In the genomic region with DNA sequence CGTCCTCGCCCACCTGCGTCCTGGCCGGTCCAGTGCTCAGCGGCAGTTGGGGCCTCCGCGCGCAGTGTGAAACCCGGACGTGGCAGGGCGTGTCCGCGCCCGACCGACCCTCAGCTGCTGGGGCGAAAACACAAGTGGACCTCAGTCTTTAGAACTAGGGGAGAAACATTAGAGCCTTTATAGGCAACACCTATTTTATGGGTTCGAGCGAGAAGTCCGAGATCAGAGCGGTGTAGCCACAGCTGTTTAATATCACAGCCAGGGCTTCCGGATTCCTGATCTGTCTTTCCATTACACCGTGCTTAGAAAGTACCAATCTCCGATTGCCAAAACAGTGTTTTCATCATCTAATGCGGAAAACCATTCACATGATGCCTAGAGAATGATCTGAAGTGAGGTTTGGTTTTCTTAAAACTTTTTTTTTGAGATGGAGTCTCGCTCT, we compare ENCODE assay signal across 8 cellular contexts. TPM values are rescaled to one million over a fixed set of nuclear protein-coding genes. Genes with fewer than 3 reads are reported as not detected.
DNase-seq lines count a peak whose midpoint lies in the region; ATAC-seq and TF ChIP-seq lines count a peak whose summit lies in the region.

No MANE protein-coding gene starts in this region.

- H3K27me3 Mint-ChIP-seq in endodermal cell (ENCODE audit: insufficient read depth): no peaks in the 10 kb centered on the region
- no peaks in the 10 kb centered on the region for H3K27me3 Mint-ChIP-seq in naive B cell

- H3K27ac Mint-ChIP-seq in endodermal cell: peak overlapping the region; percentile 99
- peak overlapping the region in 5 of 6 donors; percentile 73 to 99 (median 93) for H3K27ac Mint-ChIP-seq in naive B cell

- no peak for DNase-seq in HCT116 (ENCODE audit: low read depth, low spot score)
- peak; percentile 66 for DNase-seq in OCI-M1 (lab: John Stamatoyannopoulos, UW)
- no peak for DNase-seq in endodermal cell
- no peak for DNase-seq in naive B cell
- no peak for DNase-seq in NCI-H1105 (lab: John Stamatoyannopoulos, UW)
- DNase-seq in Ammon's horn (ENCODE audit: low spot score): no peak

- no peaks in the 10 kb centered on the region for H3K9me2 ChIP-seq in HCT116 (ENCODE audit: insufficient read depth)

- RAD21 ChIA-PET in HCT116 (lab: Charles Lee; ENCODE audit: low non-redundant PET in 1 of 2, low total read pairs in 2 of 2, uncharacterized antibody in 2 of 2, unreplicated experiment in 2 of 2): interaction anchor here in 1 of 2 experiments (1.1 kb wide), 1 partner anchor 130 kb away, joined by 3 read pairs; a partner anchor contains a TSS

- BruUV-seq in HCT116 (replicated peaks; lab: Mats Ljungman, UMichigan): TSS peak; percentile 65

- TF ChIP-seq CTCF in GM12875 (IDR thresholded peaks at IDR 0.05; ENCODE audit: borderline replicate concordance, insufficient read depth, low read depth, low read length) (no peak), HCT116 (IDR thresholded peaks at IDR 0.05 in 2 of 3, conservative IDR thresholded peaks at IDR 0.05 in 1 of 3; ENCODE audit: borderline replicate concordance in 1 of 3, insufficient read depth in 1 of 3, low read depth in 2 of 3, low read length in 2 of 3) (no peak), endodermal cell (conservative IDR thresholded peaks at IDR 0.05) (no peak)

- H2AFZ ChIP-seq in HCT116 (ENCODE audit: low read depth, low read length, poor library complexity, severe bottlenecking): no peak overlapping the region

- peaks cover 11 to 28% of the 10 kb centered on the region in 2 experiments; a peak in 3 of 4 replicates for H3K4me1 ChIP-seq in HCT116 (ENCODE audit: control insufficient read depth in 1 of 2, insufficient read depth in 2 of 2, low read length in 2 of 2)
- no peaks in the 10 kb centered on the region for H3K4me1 ChIP-seq in endodermal cell (ENCODE audit: control insufficient read depth, insufficient read depth, low read length)

- peaks cover 4 to 12% of the 10 kb centered on the region in 2 experiments; a peak in 2 of 4 replicates for H3K36me3 ChIP-seq in HCT116 (ENCODE audit: control insufficient read depth in 1 of 2, insufficient read depth in 2 of 2, low read length in 2 of 2)
- H3K36me3 ChIP-seq in endodermal cell (ENCODE audit: control insufficient read depth, insufficient read depth, low read length): peaks cover 25% of the 10 kb centered on the region

- no peaks in the 10 kb centered on the region for H4K20me1 ChIP-seq in HCT116 (ENCODE audit: insufficient read depth)

- H3K27ac ChIP-seq in HCT116 (ENCODE audit: low read depth, low read length): peak overlapping the region; percentile 95
- H3K27ac ChIP-seq in endodermal cell (ENCODE audit: low read depth, low read length): peak overlapping the region; percentile 94

- H3K27me3 ChIP-seq in HCT116 (ENCODE audit: insufficient read depth, low read length) (no peaks in the 10 kb centered on the region), endodermal cell (ENCODE audit: control insufficient read depth, insufficient read depth, low read length, poor library complexity, severe bottlenecking) (no peaks in the 10 kb centered on the region)

- peaks cover 22% of the 10 kb centered on the region for H3K36me3 Mint-ChIP-seq in endodermal cell (ENCODE audit: low read depth)
- no peaks in the 10 kb centered on the region for H3K36me3 Mint-ChIP-seq in naive B cell

- H3K4me2 ChIP-seq in HCT116 (ENCODE audit: low read length): peak overlapping the region; percentile 97

- peak overlapping the region; percentile 90 for H3K4me3 ChIP-seq in GM12875 (ENCODE audit: low read depth, low read length)
- H3K4me3 ChIP-seq in HCT116 (replicated peaks in 1 of 2; ENCODE audit: low read depth in 1 of 2, low read length in 2 of 2): peak overlapping the region; percentile 82 to 92
- H3K4me3 ChIP-seq in endodermal cell (ENCODE audit: low read length): peak overlapping the region; percentile 99

- no peak for TF ChIP-seq RAD21 in HCT116 (IDR thresholded peaks at IDR 0.05; ENCODE audit: low read depth)

- H3K9me3 Mint-ChIP-seq in endodermal cell (no peaks in the 10 kb centered on the region), naive B cell (no peaks in the 10 kb centered on the region)

- no peak for TF ChIP-seq POLR2A in HCT116 (IDR thresholded peaks at IDR 0.05; ENCODE audit: borderline replicate concordance, extremely low read depth, insufficient read depth, insufficient read length)

- WGBS in endodermal cell (ENCODE audit: insufficient coverage in 1 of 2, insufficient read length in 1 of 2), 2 experiments: 1 to 2% methylated on average over 21 to 25 of the region's 25 CpGs

- H3K9me3 ChIP-seq in HCT116 (ENCODE audit: control insufficient read depth in 1 of 2, insufficient read depth in 1 of 2, low read depth in 1 of 2, low read length in 2 of 2) (no peaks in the 10 kb centered on the region), endodermal cell (ENCODE audit: control insufficient read depth, low read length) (no peaks in the 10 kb centered on the region)

- peak; percentile 52 for ATAC-seq in HCT116
- ATAC-seq in naive B cell (ENCODE audit: low read depth in 2 of 2): no peak
- no peak for ATAC-seq in HG03442 (IDR thresholded peaks at IDR 0.05; ENCODE audit: unreplicated experiment)

- CTCF ChIA-PET in HCT116 (lab: Charles Lee): interaction anchor here (0.7 to 1.4 kb wide), 4 partner anchors 106 to 199 kb away, joined by 3 to 12 read pairs (median 4); a partner anchor contains a TSS

- H3K4me1 Mint-ChIP-seq in endodermal cell: peaks cover 2% of the 10 kb centered on the region
- peaks cover 14 to 26% (median 22%) of the 10 kb centered on the region in 3 donors for H3K4me1 Mint-ChIP-seq in naive B cell

- intact Hi-C loops in HCT116 (cut with micrococcal nuclease): no loop called here

- H3K9ac ChIP-seq in HCT116 (ENCODE audit: low read length): peak overlapping the region; percentile 95
- H3K9ac ChIP-seq in endodermal cell (ENCODE audit: extremely low read depth, low read length, poor library complexity, severe bottlenecking): peak overlapping the region; percentile 96

- POLR2A ChIA-PET in HCT116 (lab: Charles Lee): interaction anchor here (1.0 to 2.0 kb wide), 5 partner anchors 10 to 127 kb away, joined by 3 to 6 read pairs (median 4); a partner anchor contains a TSS

- H3K4me3 Mint-ChIP-seq in endodermal cell: peak overlapping the region; percentile 76
- H3K4me3 Mint-ChIP-seq in naive B cell: peak overlapping the region; percentile 92 to 99 (median 99)

- peaks cover 50% of the 10 kb centered on the region for H3K79me2 ChIP-seq in HCT116 (ENCODE audit: insufficient read depth, low read length)

TF ChIP-seq in HCT116, 20 proteins besides CTCF, POLR2A, EP300 and RAD21:
- TF ChIP-seq ZFX (IDR thresholded peaks at IDR 0.05): peak; percentile 58; the same call in 1 of the 2 replicates
- TF ChIP-seq, protein P1, sequence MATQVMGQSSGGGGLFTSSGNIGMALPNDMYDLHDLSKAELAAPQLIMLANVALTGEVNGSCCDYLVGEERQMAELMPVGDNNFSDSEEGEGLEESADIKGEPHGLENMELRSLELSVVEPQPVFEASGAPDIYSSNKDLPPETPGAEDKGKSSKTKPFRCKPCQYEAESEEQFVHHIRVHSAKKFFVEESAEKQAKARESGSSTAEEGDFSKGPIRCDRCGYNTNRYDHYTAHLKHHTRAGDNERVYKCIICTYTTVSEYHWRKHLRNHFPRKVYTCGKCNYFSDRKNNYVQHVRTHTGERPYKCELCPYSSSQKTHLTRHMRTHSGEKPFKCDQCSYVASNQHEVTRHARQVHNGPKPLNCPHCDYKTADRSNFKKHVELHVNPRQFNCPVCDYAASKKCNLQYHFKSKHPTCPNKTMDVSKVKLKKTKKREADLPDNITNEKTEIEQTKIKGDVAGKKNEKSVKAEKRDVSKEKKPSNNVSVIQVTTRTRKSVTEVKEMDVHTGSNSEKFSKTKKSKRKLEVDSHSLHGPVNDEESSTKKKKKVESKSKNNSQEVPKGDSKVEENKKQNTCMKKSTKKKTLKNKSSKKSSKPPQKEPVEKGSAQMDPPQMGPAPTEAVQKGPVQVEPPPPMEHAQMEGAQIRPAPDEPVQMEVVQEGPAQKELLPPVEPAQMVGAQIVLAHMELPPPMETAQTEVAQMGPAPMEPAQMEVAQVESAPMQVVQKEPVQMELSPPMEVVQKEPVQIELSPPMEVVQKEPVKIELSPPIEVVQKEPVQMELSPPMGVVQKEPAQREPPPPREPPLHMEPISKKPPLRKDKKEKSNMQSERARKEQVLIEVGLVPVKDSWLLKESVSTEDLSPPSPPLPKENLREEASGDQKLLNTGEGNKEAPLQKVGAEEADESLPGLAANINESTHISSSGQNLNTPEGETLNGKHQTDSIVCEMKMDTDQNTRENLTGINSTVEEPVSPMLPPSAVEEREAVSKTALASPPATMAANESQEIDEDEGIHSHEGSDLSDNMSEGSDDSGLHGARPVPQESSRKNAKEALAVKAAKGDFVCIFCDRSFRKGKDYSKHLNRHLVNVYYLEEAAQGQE (IDR thresholded peaks at IDR 0.05; ENCODE audit: low read depth): no peak
TF ChIP-seq in HCT116: peak in this region for 1.

RNA-seq across cellular contexts. Expression of a gene that starts 0.5 kb away (rescaled TPM):
- total RNA-seq in HCT116 (2021; ENCODE audit: unreplicated experiment) (20.9 TPM), endodermal cell (10 to 100 TPM; 34.1 to 50.9 TPM)
- polyA plus RNA-seq in HCT116 (2012): 15.3 and 17.0 TPM in 2 replicates
- polyA plus RNA-seq in endodermal cell (2013, experiment 1 of 2): 21.4 TPM
- 22.0 TPM for polyA plus RNA-seq in endodermal cell (2013, experiment 2 of 2)
- 1 to 10 TPM in 2 of 6 donors, under 1 TPM in 3, not detected in 1; 0.28 to 1.8 (median 0.85) TPM for polyA plus RNA-seq in naive B cell (ENCODE audit: low read depth in 6 of 6)

RNA-seq across cellular contexts. Expression of a gene that starts 59.6 kb away (rescaled TPM):
- total RNA-seq in HCT116 (2021; ENCODE audit: unreplicated experiment) (21.5 TPM), endodermal cell (10 to 100 TPM; 15.7 to 23.5 TPM)
- 14.1 and 16.4 TPM in 2 replicates for polyA plus RNA-seq in HCT116 (2012)
- polyA plus RNA-seq in endodermal cell (2013, experiment 1 of 2): 20.9 TPM
- 20.8 TPM for polyA plus RNA-seq in endodermal cell (2013, experiment 2 of 2)
- 10 to 100 TPM; 10.7 to 17.2 (median 12.1) TPM for polyA plus RNA-seq in naive B cell (ENCODE audit: low read depth in 6 of 6)
